27 cellular contexts compared by ENCODE assay signal in genomic region chr3:110487840-110488239, GRCh38.
"Had no signal": no experiment of that assay in that cellular context is flagged by ENCODE, and none has a peak within 500 bp of the region (broad histone marks: within the 10 kb centered on the region; RNA-seq: fewer than 3 reads in every experiment).

No MANE protein-coding gene starts in this region.

- H3K27me3 ChIP-seq: dorsolateral prefrontal cortex, esophagus squamous epithelium, gastrocnemius medialis, heart right ventricle, left lung had no signal

- DNase-seq: dermis blood vessel endothelial cell; dorsolateral prefrontal cortex; effector CD4-positive, alpha-beta T cell; effector memory CD4-positive, alpha-beta T cell; erythroblast; esophagus squamous epithelium; foreskin fibroblast; foreskin melanocyte; gastrocnemius medialis; glutamatergic neuron; head of caudate nucleus; heart right ventricle; hippocampal formation; left cardiac atrium; left lung; left ventricle myocardium superior; lower lobe of right lung; mesenchymal stem cell; mucosa of descending colon; naive B cell had no signal

- H3K9me3 ChIP-seq: gastrocnemius medialis had no signal

- H3K4me3 ChIP-seq: coronary artery, dorsolateral prefrontal cortex, esophagus squamous epithelium, gastrocnemius medialis, heart right ventricle, left lung, lower lobe of right lung, mucosa of descending colon had no signal

- H3K36me3 ChIP-seq: esophagus squamous epithelium, gastrocnemius medialis, heart right ventricle, left lung, lower lobe of right lung had no signal

- FAIRE-seq: colon, endometrium, islet of Langerhans, keratinocyte had no signal

- H3K4me1 ChIP-seq: esophagus squamous epithelium, gastrocnemius medialis, heart right ventricle, left lung, lower lobe of right lung had no signal

- H3K27ac ChIP-seq: coronary artery, dorsolateral prefrontal cortex, epithelial cell of prostate, esophagus squamous epithelium, gastrocnemius medialis, heart right ventricle, left lung, lower lobe of right lung had no signal

- ATAC-seq: esophagus mucosa, gastrocnemius medialis, heart right ventricle, left cardiac atrium, left lung, left ventricle myocardium superior, lower lobe of right lung, mucosa of descending colon had no signal
